In genomic region chr3:186217820-186218164, GRCh38 we compare ENCODE assay signal across 9 cellular contexts.
DNase-seq lines count a peak whose midpoint lies in the region; ATAC-seq, FAIRE-seq and TF ChIP-seq lines count a peak whose summit lies in the region.
"Had no signal": no experiment of that assay in that cellular context is flagged by ENCODE, and none has a peak within 500 bp of the region (broad histone marks: within the 10 kb centered on the region; RNA-seq: fewer than 3 reads in every experiment).

No MANE protein-coding gene starts in this region.

- CTCF ChIA-PET in naive thymus-derived CD4-positive, alpha-beta T cell (lab: Charles Lee), result no interaction called here
- CTCF ChIA-PET in OCI-LY7 (lab: Charles Lee; ENCODE audit: unreplicated experiment), result no interaction called here

- peaks cover 2% of the 10 kb centered on the region for H3K36me3 Mint-ChIP-seq in astrocyte (ENCODE audit: low read depth, unreplicated experiment)
- H3K36me3 Mint-ChIP-seq in naive thymus-derived CD4-positive, alpha-beta T cell, result peaks cover 0 to 1% (median 0%) of the 10 kb centered on the region in 5 donors

- DNase-seq in GM10266 (ENCODE audit: extremely low spot score) (peak; percentile 77), astrocyte (ENCODE audit: low read depth) (peak; percentile 60), CD1c-positive myeloid dendritic cell (ENCODE audit: extremely low spot score) (no peak), OCI-LY7 (ENCODE audit: low spot score) (no peak)
- no peak for DNase-seq in naive thymus-derived CD4-positive, alpha-beta T cell
- DNase-seq in stimulated activated CD4-positive, alpha-beta T cell treated with anti-CD3 and anti-CD28 coated beads, Interleukin-12 subunit alpha, Interleukin-12 subunit beta, amount 100 ng/mL, for 4 hours, result no peak

- H3K27ac Mint-ChIP-seq in astrocyte (ENCODE audit: unreplicated experiment), result no peak overlapping the region
- H3K27ac Mint-ChIP-seq in naive thymus-derived CD4-positive, alpha-beta T cell, result no peak overlapping the region

- intact Hi-C loops in naive thymus-derived CD4-positive, alpha-beta T cell (cut with micrococcal nuclease), result no loop called here
- intact Hi-C loops in OCI-LY7 (cut with micrococcal nuclease; ENCODE audit: unreplicated experiment), result no loop called here

- no peaks in the 10 kb centered on the region for H3K27me3 ChIP-seq in astrocyte (ENCODE audit: insufficient read depth, low read length)
- no peaks in the 10 kb centered on the region for H3K27me3 ChIP-seq in naive thymus-derived CD4-positive, alpha-beta T cell (ENCODE audit: control insufficient read depth in 2 of 2, insufficient read depth in 2 of 2, low read length in 2 of 2)
- H3K27me3 ChIP-seq: SJSA1 had no signal

- H3K4me2 ChIP-seq in astrocyte (ENCODE audit: low read length) (no peak overlapping the region), OCI-LY7 (ENCODE audit: low read length) (no peak overlapping the region)

- no peak overlapping the region for H3K4me3 Mint-ChIP-seq in astrocyte (ENCODE audit: unreplicated experiment)
- H3K4me3 Mint-ChIP-seq in naive thymus-derived CD4-positive, alpha-beta T cell, result peak overlapping the region in 1 of 10 donors; percentile 19

- H3K27ac ChIP-seq in astrocyte (ENCODE audit: low read depth, low read length) (no peak overlapping the region), OCI-LY7 (ENCODE audit: low read depth, low read length, poor library complexity, severe bottlenecking) (no peak overlapping the region)
- H3K27ac ChIP-seq in naive thymus-derived CD4-positive, alpha-beta T cell (ENCODE audit: low read depth, low read length), result no peak overlapping the region
- H3K27ac ChIP-seq: SJSA1 had no signal

- H4K20me1 ChIP-seq in astrocyte (ENCODE audit: insufficient read depth, low read length) (no peaks in the 10 kb centered on the region), OCI-LY7 (ENCODE audit: insufficient read depth, low read length) (no peaks in the 10 kb centered on the region)

- H3K4me3 ChIP-seq in astrocyte (ENCODE audit: insufficient read depth, low read depth, low read length) (no peak overlapping the region), OCI-LY7 (ENCODE audit: low read depth, low read length, poor library complexity, severe bottlenecking) (no peak overlapping the region)
- no peak overlapping the region for H3K4me3 ChIP-seq in naive thymus-derived CD4-positive, alpha-beta T cell (ENCODE audit: low read length)
- H3K4me3 ChIP-seq: SJSA1 had no signal

- no TSS peak for BruUV-seq in OCI-LY7 (replicated peaks; lab: Mats Ljungman, UMichigan)

- no peaks in the 10 kb centered on the region for H3K9me2 ChIP-seq in OCI-LY7 (ENCODE audit: insufficient read depth, low read length)

- no peaks in the 10 kb centered on the region for H3K79me2 ChIP-seq in astrocyte (ENCODE audit: insufficient read depth, low read length)
- no peaks in the 10 kb centered on the region for H3K79me2 ChIP-seq in OCI-LY7 (ENCODE audit: insufficient read depth, low read depth, low read length)

- no peaks in the 10 kb centered on the region for H3K9me3 Mint-ChIP-seq in astrocyte (ENCODE audit: unreplicated experiment)
- peaks cover 0 to 2% (median 0%) of the 10 kb centered on the region in 11 donors for H3K9me3 Mint-ChIP-seq in naive thymus-derived CD4-positive, alpha-beta T cell

- ATAC-seq in GM19397 (IDR thresholded peaks at IDR 0.05; ENCODE audit: unreplicated experiment) (peak; percentile 71), HG03159 (IDR thresholded peaks at IDR 0.05; ENCODE audit: unreplicated experiment) (peak; percentile 76)
- no peak for ATAC-seq in naive thymus-derived CD4-positive, alpha-beta T cell

- peaks cover 28% of the 10 kb centered on the region for H3K4me1 Mint-ChIP-seq in astrocyte (ENCODE audit: low read depth, unreplicated experiment)
- peaks cover 0 to 15% (median 3%) of the 10 kb centered on the region in 7 donors for H3K4me1 Mint-ChIP-seq in naive thymus-derived CD4-positive, alpha-beta T cell

- no peaks in the 10 kb centered on the region for H3K9me3 ChIP-seq in astrocyte (ENCODE audit: insufficient read depth, low read depth, low read length)
- H3K9me3 ChIP-seq in naive thymus-derived CD4-positive, alpha-beta T cell (ENCODE audit: control insufficient read depth in 2 of 3, low read length in 3 of 3), result no peaks in the 10 kb centered on the region
- no peaks in the 10 kb centered on the region for H3K9me3 ChIP-seq in OCI-LY7 (ENCODE audit: low read length)
- H3K9me3 ChIP-seq: SJSA1 had no signal

- H3K27me3 Mint-ChIP-seq in astrocyte (ENCODE audit: low read depth, unreplicated experiment), result peaks cover 18% of the 10 kb centered on the region
- H3K27me3 Mint-ChIP-seq in naive thymus-derived CD4-positive, alpha-beta T cell, result peaks cover 0 to 18% (median 4%) of the 10 kb centered on the region in 5 donors

- TF ChIP-seq CTCF in GM10266 (IDR thresholded peaks at IDR 0.05; ENCODE audit: control insufficient read depth, insufficient read depth, low read depth, missing control alignments) (no peak), astrocyte (IDR thresholded peaks at IDR 0.05; ENCODE audit: insufficient read depth, low read depth, low read length) (no peak), OCI-LY7 (conservative IDR thresholded peaks at IDR 0.05; ENCODE audit: low read length) (no peak)

- FAIRE-seq in astrocyte (lab: Jason Lieb, UNC), result no peak

- H3K4me1 ChIP-seq in astrocyte (ENCODE audit: insufficient read depth, low read length), result peaks cover 3% of the 10 kb centered on the region
- no peaks in the 10 kb centered on the region for H3K4me1 ChIP-seq in naive thymus-derived CD4-positive, alpha-beta T cell (ENCODE audit: control insufficient read depth in 2 of 2, insufficient read depth in 2 of 2, low read length in 2 of 2)
- peaks cover 14% of the 10 kb centered on the region for H3K4me1 ChIP-seq in OCI-LY7 (ENCODE audit: insufficient read depth, low read length, poor library complexity, severe bottlenecking)
- H3K4me1 ChIP-seq: SJSA1 had no signal

- H3K36me3 ChIP-seq in astrocyte (ENCODE audit: insufficient read depth, low read length) (no peaks in the 10 kb centered on the region), OCI-LY7 (ENCODE audit: insufficient read depth, low read length) (no peaks in the 10 kb centered on the region)
- no peaks in the 10 kb centered on the region for H3K36me3 ChIP-seq in naive thymus-derived CD4-positive, alpha-beta T cell (ENCODE audit: control insufficient read depth in 2 of 3, insufficient read depth in 3 of 3, low read length in 3 of 3)
- H3K36me3 ChIP-seq: SJSA1 had no signal

- no peak overlapping the region for H3K9ac ChIP-seq in astrocyte (ENCODE audit: low read length)

- POLR2A ChIA-PET in naive thymus-derived CD4-positive, alpha-beta T cell (lab: Charles Lee), result no interaction called here
- POLR2A ChIA-PET in OCI-LY7 (lab: Charles Lee), result interaction anchor here (0.7 to 1.5 kb wide), 3 partner anchors 10 to 107 kb away, joined by 3 read pairs; no protein-coding TSS in a partner anchor

- H2AFZ ChIP-seq in astrocyte (ENCODE audit: low read depth, low read length) (no peak overlapping the region), OCI-LY7 (ENCODE audit: low read length) (no peak overlapping the region)

Comparison
In these comparisons a context has a peak if more than half of its experiments do, and no peak if none do; other contexts are left out.
1. DNase-seq: peak in GM10266 (single experiment) and astrocyte (single experiment); none in naive thymus-derived CD4-positive, alpha-beta T cell (0 of 9), CD1c-positive myeloid dendritic cell (single experiment), stimulated activated CD4-positive, alpha-beta T cell treated with anti-CD3 and anti-CD28 coated beads, Interleukin-12 subunit alpha, Interleukin-12 subunit beta, amount 100 ng/mL, for 4 hours (single experiment) and OCI-LY7 (single experiment).